11 cellular contexts compared by ENCODE assay signal in the genomic region with DNA sequence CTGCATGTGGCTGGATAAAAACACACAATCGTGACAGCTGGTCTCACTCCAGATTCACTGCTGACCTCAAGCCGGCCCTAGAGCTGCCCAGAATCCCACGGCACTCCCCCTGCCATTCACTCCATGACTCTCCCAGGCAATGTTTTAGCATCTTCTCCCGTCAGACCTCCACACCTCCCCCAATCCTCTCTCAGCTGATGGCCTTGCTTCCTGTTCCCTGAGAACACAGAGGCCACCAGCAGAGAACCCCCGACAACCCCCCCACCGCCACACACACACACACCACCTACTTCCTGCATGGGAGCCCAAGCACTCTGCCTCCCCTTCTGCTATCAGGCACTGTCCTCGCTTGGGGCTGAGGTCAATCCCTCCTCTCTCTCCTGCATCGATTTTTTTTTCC. TPM values are rescaled to one million over a fixed set of nuclear protein-coding genes. Genes with fewer than 3 reads are reported as not detected.
DNase-seq lines count a peak whose midpoint lies in the region; ATAC-seq, FAIRE-seq and TF ChIP-seq lines count a peak whose summit lies in the region.
"Had no signal": no experiment of that assay in that cellular context is flagged by ENCODE, and none has a peak within 500 bp of the region (broad histone marks: within the 10 kb centered on the region; RNA-seq: fewer than 3 reads in every experiment).

No MANE protein-coding gene starts in this region.

- intact Hi-C loops in left cardiac atrium (cut with DNase I) = no loop called here
- intact Hi-C loops in kidney (cut with DNase I) = no loop called here
- intact Hi-C loops in upper lobe of right lung (cut with DNase I) = no loop called here

- DNase-seq in right atrium auricular region (ENCODE audit: low spot score) (no peak), left cardiac atrium (no peak), kidney (peak; percentile 57), upper lobe of right lung (no peak)
- DNase-seq in activated CD8-positive, alpha-beta T cell treated with anti-CD3 and anti-CD28 coated beads, Interleukin-2, amount 10 ng/mL, durations not matched to agents 7 days and 5 days = peak; percentile 76
- DNase-seq: activated T-cell treated with anti-CD3 and anti-CD28 coated beads, Interleukin-2, amount 50 U/mL, for 24 hours; AML-193 had no signal

- peak overlapping the region; percentile 15 to 51 for H3K27ac ChIP-seq in right atrium auricular region
- peak overlapping the region in 1 of 2 donors; percentile 2 for H3K27ac ChIP-seq in kidney (ENCODE audit: low read depth in 2 of 2, low read length in 2 of 2)
- H3K27ac ChIP-seq in upper lobe of right lung = peak overlapping the region; percentile 51

- no peak for FAIRE-seq in kidney (lab: Jason Lieb, UNC)

- H3K4me1 ChIP-seq in right atrium auricular region (peaks cover 0 to 74% of the 10 kb centered on the region in 2 donors), kidney (ENCODE audit: control insufficient read depth in 1 of 2, insufficient read depth in 1 of 2, low read depth in 1 of 2, low read length in 2 of 2) (peaks cover 5 to 31% of the 10 kb centered on the region in 2 donors), upper lobe of right lung (peaks cover 73% of the 10 kb centered on the region)

- no peak for TF ChIP-seq CTCF in right atrium auricular region (IDR thresholded peaks at IDR 0.05)
- no peak for TF ChIP-seq CTCF in kidney (IDR thresholded peaks at IDR 0.05; ENCODE audit: borderline replicate concordance, extremely low read depth, insufficient read depth)
- no peak for TF ChIP-seq CTCF in upper lobe of right lung (IDR thresholded peaks at IDR 0.05)

- no peak overlapping the region for H3K9ac ChIP-seq in kidney (ENCODE audit: low read length in 2 of 2)

- POLR2A ChIA-PET in activated CD8-positive, alpha-beta T cell treated with anti-CD3 and anti-CD28 coated beads, Interleukin-2, amount 10 ng/mL, durations not matched to agents 7 days and 5 days (lab: Charles Lee) = interaction anchor here (1.0 to 2.6 kb wide), 2 partner anchors 10 kb away, joined by 3 to 14 read pairs; a partner anchor contains a TSS

- H3K36me3 Mint-ChIP-seq in activated CD8-positive, alpha-beta T cell treated with anti-CD3 and anti-CD28 coated beads, Interleukin-2, amount 10 ng/mL, durations not matched to agents 7 days and 5 days (ENCODE audit: low read depth) = peaks cover 3% of the 10 kb centered on the region

- H3K9me3 Mint-ChIP-seq in activated CD8-positive, alpha-beta T cell treated with anti-CD3 and anti-CD28 coated beads, Interleukin-2, amount 10 ng/mL, durations not matched to agents 7 days and 5 days (ENCODE audit: insufficient read depth) = no peaks in the 10 kb centered on the region
- H3K9me3 Mint-ChIP-seq: activated T-cell treated with anti-CD3 and anti-CD28 coated beads, Interleukin-2, amount 50 U/mL, for 24 hours; T-helper 1 cell treated with Interleukin-12 subunit alpha and Interleukin-12 subunit beta and Interleukin-4 antibody, amounts not matched to agents 30 μg/mL and 1 μg/mL, for 36 hours had no signal

- no peak overlapping the region for H3K27ac Mint-ChIP-seq in activated CD8-positive, alpha-beta T cell treated with anti-CD3 and anti-CD28 coated beads, Interleukin-2, amount 10 ng/mL, durations not matched to agents 7 days and 5 days
- H3K27ac Mint-ChIP-seq: activated T-cell treated with anti-CD3 and anti-CD28 coated beads, Interleukin-2, amount 50 U/mL, for 24 hours; T-helper 1 cell treated with Interleukin-12 subunit alpha and Interleukin-12 subunit beta and Interleukin-4 antibody, amounts not matched to agents 30 μg/mL and 1 μg/mL, for 36 hours had no signal

- H3K9me3 ChIP-seq in right atrium auricular region = no peaks in the 10 kb centered on the region
- no peaks in the 10 kb centered on the region for H3K9me3 ChIP-seq in kidney (ENCODE audit: control insufficient read depth in 1 of 2, low read length in 2 of 2)
- H3K9me3 ChIP-seq in upper lobe of right lung = no peaks in the 10 kb centered on the region

- H3K4me3 Mint-ChIP-seq in activated CD8-positive, alpha-beta T cell treated with anti-CD3 and anti-CD28 coated beads, Interleukin-2, amount 10 ng/mL, durations not matched to agents 7 days and 5 days = no peak overlapping the region
- H3K4me3 Mint-ChIP-seq: activated T-cell treated with anti-CD3 and anti-CD28 coated beads, Interleukin-2, amount 50 U/mL, for 24 hours; T-helper 1 cell treated with Interleukin-12 subunit alpha and Interleukin-12 subunit beta and Interleukin-4 antibody, amounts not matched to agents 30 μg/mL and 1 μg/mL, for 36 hours had no signal

- peaks cover 19% of the 10 kb centered on the region for H3K4me1 Mint-ChIP-seq in activated CD8-positive, alpha-beta T cell treated with anti-CD3 and anti-CD28 coated beads, Interleukin-2, amount 10 ng/mL, durations not matched to agents 7 days and 5 days (ENCODE audit: low read depth)

- CTCF ChIA-PET in activated CD8-positive, alpha-beta T cell treated with anti-CD3 and anti-CD28 coated beads, Interleukin-2, amount 10 ng/mL, durations not matched to agents 7 days and 5 days (lab: Charles Lee) = interaction anchor here (1.3 to 1.8 kb wide), 2 partner anchors 10 kb away, joined by 3 to 8 read pairs; a partner anchor contains a TSS

- H3K27me3 Mint-ChIP-seq in activated CD8-positive, alpha-beta T cell treated with anti-CD3 and anti-CD28 coated beads, Interleukin-2, amount 10 ng/mL, durations not matched to agents 7 days and 5 days (ENCODE audit: low read depth) = no peaks in the 10 kb centered on the region
- H3K27me3 Mint-ChIP-seq: activated T-cell treated with anti-CD3 and anti-CD28 coated beads, Interleukin-2, amount 50 U/mL, for 24 hours had no signal

- H3K36me3 ChIP-seq in right atrium auricular region (peaks cover 80% of the 10 kb centered on the region), kidney (ENCODE audit: control insufficient read depth in 1 of 2, insufficient read depth in 2 of 2, low read length in 2 of 2) (peaks cover 21 to 25% of the 10 kb centered on the region in 2 donors), upper lobe of right lung (peaks cover 79% of the 10 kb centered on the region)

- ATAC-seq in left cardiac atrium (no peak), upper lobe of right lung (no peak), GM21381 (IDR thresholded peaks at IDR 0.05; ENCODE audit: unreplicated experiment) (no peak), GM21786 (IDR thresholded peaks at IDR 0.05; ENCODE audit: unreplicated experiment) (no peak)
- peak; percentile 28 for ATAC-seq in activated CD8-positive, alpha-beta T cell treated with anti-CD3 and anti-CD28 coated beads, Interleukin-2, amount 10 ng/mL, durations not matched to agents 7 days and 5 days
- ATAC-seq in activated CD4-positive, CD25-positive, alpha-beta regulatory T cell treated with anti-CD3 and anti-CD28 coated beads, Interleukin-2, amount 50 U/mL, for 24 hours = no peak

- H3K27me3 ChIP-seq in right atrium auricular region = no peaks in the 10 kb centered on the region
- H3K27me3 ChIP-seq in upper lobe of right lung = no peaks in the 10 kb centered on the region

- H3K4me3 ChIP-seq in right atrium auricular region (no peak overlapping the region), kidney (ENCODE audit: low read length in 2 of 2) (no peak overlapping the region), upper lobe of right lung (no peak overlapping the region)

RNA-seq across cellular contexts. Expression of a gene that starts 9.3 kb away (rescaled TPM):
- total RNA-seq in right atrium auricular region (10 to 100 TPM; 26.8 to 52.5 TPM), left cardiac atrium (10 to 100 TPM; 73.6 to 82.6 TPM), kidney (206 TPM), upper lobe of right lung (189 TPM)
- total RNA-seq in activated CD8-positive, alpha-beta T cell treated with anti-CD3 and anti-CD28 coated beads, Interleukin-2, amount 10 ng/mL, durations not matched to agents 7 days and 5 days = 10 to 100 TPM; 10.5 to 10.9 TPM
- polyA plus RNA-seq in kidney (ENCODE audit: insufficient read depth, low read depth, low replicate concordance) = 53.3 TPM

RNA-seq across cellular contexts. Expression of a gene that starts 20.2 kb away (rescaled TPM):
- total RNA-seq in right atrium auricular region (10 to 100 TPM; 42.3 to 54.3 TPM), left cardiac atrium (10 to 100 TPM; 34.7 to 45.5 TPM), kidney (78.5 TPM), upper lobe of right lung (64.7 TPM)
- 100 to 1,000 TPM; 185 to 191 TPM for total RNA-seq in activated CD8-positive, alpha-beta T cell treated with anti-CD3 and anti-CD28 coated beads, Interleukin-2, amount 10 ng/mL, durations not matched to agents 7 days and 5 days
- 44.5 TPM for polyA plus RNA-seq in kidney (ENCODE audit: insufficient read depth, low read depth, low replicate concordance)

RNA-seq across cellular contexts. Expression of a gene that starts 22.7 kb away (rescaled TPM):
- total RNA-seq in right atrium auricular region (1 to 10 TPM in 1 of 2 donors, not detected in 1; 1.4 TPM), left cardiac atrium (1 to 10 TPM in 1 of 2 donors, under 1 TPM in 1; 0.84 to 1.7 TPM), kidney (not detected), upper lobe of right lung (not detected)
- not detected for total RNA-seq in activated CD8-positive, alpha-beta T cell treated with anti-CD3 and anti-CD28 coated beads, Interleukin-2, amount 10 ng/mL, durations not matched to agents 7 days and 5 days
- polyA plus RNA-seq in kidney (ENCODE audit: insufficient read depth, low read depth, low replicate concordance) = not detected

Comparison
In these comparisons a context has a peak if more than half of its experiments do, and no peak if none do; other contexts are left out.
1. DNase-seq: peak in activated CD8-positive, alpha-beta T cell treated with anti-CD3 and anti-CD28 coated beads, Interleukin-2, amount 10 ng/mL, durations not matched to agents 7 days and 5 days (single experiment) and kidney (single experiment); none in right atrium auricular region (single experiment), left cardiac atrium (single experiment) and upper lobe of right lung (single experiment).